ENCODE assay signal across 8 cellular contexts in the genomic region with DNA sequence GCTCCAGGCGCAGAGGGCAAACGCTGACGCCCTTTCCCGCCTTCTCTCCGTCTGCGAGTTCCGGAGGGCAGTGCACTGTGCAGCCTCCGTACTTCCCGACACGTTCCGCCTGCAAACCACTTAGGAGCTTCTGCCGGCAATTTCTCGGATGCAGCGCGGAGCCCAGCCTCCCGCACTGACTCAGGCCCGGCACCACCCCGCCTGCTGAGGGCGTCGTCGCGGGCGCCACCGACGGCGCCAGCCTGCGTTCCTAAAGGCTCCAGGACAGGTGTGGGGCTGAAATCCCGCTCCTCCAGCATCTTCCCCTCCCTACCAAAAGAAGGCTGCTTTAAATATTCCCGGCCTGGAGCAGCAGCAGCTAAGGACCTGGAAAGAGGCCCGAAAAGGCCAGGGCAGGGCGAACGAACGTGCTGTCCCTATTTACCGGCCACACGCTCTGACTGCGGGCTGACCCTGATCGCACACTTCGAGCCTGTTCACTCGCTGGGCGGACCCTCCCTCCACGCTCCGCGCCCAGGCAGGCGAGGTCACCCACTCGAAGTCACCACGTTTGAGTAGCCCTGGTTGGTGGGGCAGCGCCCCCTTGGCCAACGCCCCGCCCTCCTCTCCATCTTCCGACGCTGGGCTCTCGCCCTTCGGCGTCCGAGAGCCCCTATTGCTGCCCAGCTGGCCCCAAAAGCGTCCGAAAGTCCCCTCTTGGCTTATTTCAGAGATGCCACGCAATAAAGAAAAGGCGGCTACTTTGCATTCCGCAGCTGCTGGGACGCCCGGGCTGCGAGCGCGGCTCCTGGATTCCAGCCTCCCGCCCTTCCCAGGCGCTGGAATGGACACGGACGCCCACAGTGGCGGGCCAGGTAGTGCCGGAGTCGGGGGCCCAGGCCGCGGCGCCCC. TPM values are rescaled to one million over a fixed set of nuclear protein-coding genes. Genes with fewer than 3 reads are reported as not detected.
DNase-seq lines count a peak whose midpoint lies in the region; ATAC-seq and TF ChIP-seq lines count a peak whose summit lies in the region.

No MANE protein-coding gene starts in this region.

- no peak overlapping the region for H3K27ac Mint-ChIP-seq in activated CD4-positive, alpha-beta T cell treated with anti-CD3 and anti-CD28 coated beads for 36 hours

- CTCF ChIA-PET in activated CD4-positive, alpha-beta T cell treated with anti-CD3 and anti-CD28 coated beads for 36 hours (lab: Charles Lee): interaction anchor here (0.6 to 1.0 kb wide), 3 partner anchors 82 to 1780 kb away, joined by 3 to 4 read pairs (median 3); no protein-coding TSS in a partner anchor

- H3K4me1 Mint-ChIP-seq in activated CD4-positive, alpha-beta T cell treated with anti-CD3 and anti-CD28 coated beads for 36 hours: peaks cover 5% of the 10 kb centered on the region

- intact Hi-C loops in activated CD4-positive, alpha-beta T cell treated with anti-CD3 and anti-CD28 coated beads for 36 hours (cut with DNase I, micrococcal nuclease): loop anchor here in 1 of 2 experiments (10.0 kb wide), 1 partner anchor 65 kb away; no protein-coding TSS in a partner anchor
- intact Hi-C loops in left cardiac atrium (cut with DNase I): no loop called here

- peak overlapping the region; percentile 94 for H3K27ac ChIP-seq in VCaP

- peaks cover 61% of the 10 kb centered on the region for H3K27me3 Mint-ChIP-seq in activated CD4-positive, alpha-beta T cell treated with anti-CD3 and anti-CD28 coated beads for 36 hours

- POLR2A ChIA-PET in activated CD4-positive, alpha-beta T cell treated with anti-CD3 and anti-CD28 coated beads for 36 hours (lab: Charles Lee): no interaction called here

- TF ChIP-seq CTCF in VCaP (conservative IDR thresholded peaks at IDR 0.05) (no peak), retinal pigment epithelial cell (conservative IDR thresholded peaks at IDR 0.05; ENCODE audit: low read depth, low read length) (no peak)

- H3K4me3 ChIP-seq in retinal pigment epithelial cell (ENCODE audit: low read length): peak overlapping the region; percentile 45

- no peaks in the 10 kb centered on the region for H3K36me3 Mint-ChIP-seq in activated CD4-positive, alpha-beta T cell treated with anti-CD3 and anti-CD28 coated beads for 36 hours (ENCODE audit: low read depth)

- peak; percentile 13 for DNase-seq in activated CD4-positive, alpha-beta T cell treated with anti-CD3 and anti-CD28 coated beads for 36 hours
- DNase-seq in activated CD4-positive, alpha-beta T cell treated with anti-CD3 and anti-CD28 coated beads for 1 hour: no peak
- DNase-seq in left cardiac atrium: no peak
- DNase-seq in retinal pigment epithelial cell (ENCODE audit: low read depth): no peak
- no peak for DNase-seq in activated CD4-positive, CD25-positive, alpha-beta regulatory T cell treated with anti-CD3 and anti-CD28 coated beads, Interleukin-2, amount 50 U/mL, for 72 hours
- no peak for DNase-seq in GOT3 (lab: John Stamatoyannopoulos, UW)

- no peaks in the 10 kb centered on the region for H3K9me3 Mint-ChIP-seq in activated CD4-positive, alpha-beta T cell treated with anti-CD3 and anti-CD28 coated beads for 36 hours (ENCODE audit: low read depth)

- H3K4me3 Mint-ChIP-seq in activated CD4-positive, alpha-beta T cell treated with anti-CD3 and anti-CD28 coated beads for 36 hours: peak overlapping the region; percentile 71

- ATAC-seq in activated CD4-positive, alpha-beta T cell treated with anti-CD3 and anti-CD28 coated beads for 36 hours: no peak
- peak; percentile 17 for ATAC-seq in HG02840 (IDR thresholded peaks at IDR 0.05; ENCODE audit: low FRiP score, unreplicated experiment)
- peak; percentile 56 to 69 for ATAC-seq in left cardiac atrium

RNA-seq across cellular contexts. Expression of a gene that starts 9.6 kb away (rescaled TPM):
- under 1 TPM in 1 of 2 experiments, not detected in 1; 0.11 TPM for total RNA-seq in activated CD4-positive, alpha-beta T cell treated with anti-CD3 and anti-CD28 coated beads for 36 hours
- under 1 TPM; 0.71 to 0.80 TPM for total RNA-seq in left cardiac atrium
